Comparison of ENCODE assay signal across 20 cellular contexts in genomic region chr15:38534691-38535090, GRCh38. TPM values are rescaled to one million over a fixed set of nuclear protein-coding genes. Genes with fewer than 3 reads are reported as not detected.
A peak's percentile ranks its signal among the peaks of the same experiment; 100 is the strongest.
DNase-seq lines count a peak whose midpoint lies in the region; ATAC-seq and TF ChIP-seq lines count a peak whose summit lies in the region.
"Had no signal": no experiment of that assay in that cellular context is flagged by ENCODE, and none has a peak within 500 bp of the region (broad histone marks: within the 10 kb centered on the region; RNA-seq: fewer than 3 reads in every experiment).

No MANE protein-coding gene starts in this region.

- peak overlapping the region; percentile 85 to 94 (median 93) for H3K27ac Mint-ChIP-seq in CD4-positive, CD25-positive, alpha-beta regulatory T cell
- peak overlapping the region; percentile 80 for H3K27ac Mint-ChIP-seq in CD4-positive, alpha-beta T cell
- H3K27ac Mint-ChIP-seq in activated T-helper 2 cell treated with anti-CD3 and anti-CD28 coated beads, Interferon-gamma antibody, Interleukin-2, Interleukin-4, amounts not matched to agents 10 μg/mL and 5 μg/mL and 100 μg/mL, durations not matched to agents 14 hours and 24 hours and 36 hours = peak overlapping the region; percentile 78
- peak overlapping the region; percentile 32 to 89 (median 82) for H3K27ac Mint-ChIP-seq in immature natural killer cell

- TF ChIP-seq CTCF in CD4-positive, alpha-beta T cell (IDR thresholded peaks at IDR 0.05) = no peak

- no peak for ATAC-seq in CD4-positive, CD25-positive, alpha-beta regulatory T cell (ENCODE audit: low read depth in 2 of 2)
- ATAC-seq in CD4-positive, alpha-beta T cell (ENCODE audit: poor library complexity) = no peak
- ATAC-seq in HG02588 (IDR thresholded peaks at IDR 0.05; ENCODE audit: unreplicated experiment) = no peak
- no peak for ATAC-seq in HG02973 (IDR thresholded peaks at IDR 0.05; ENCODE audit: unreplicated experiment)

- POLR2A ChIA-PET in CD4-positive, alpha-beta T cell (lab: Charles Lee) = interaction anchor here (1.1 to 1.8 kb wide), 8 partner anchors 13 to 165 kb away, joined by 3 to 8 read pairs (median 4); partner anchors contain the start of gene RASGRP1

- CTCF ChIA-PET in CD4-positive, alpha-beta T cell (lab: Charles Lee) = interaction anchor here (1.0 to 3.6 kb wide), 4 partner anchors 29 to 165 kb away, joined by 3 to 20 read pairs (median 8); partner anchors contain the start of gene RASGRP1

- H3K9me3 Mint-ChIP-seq in CD4-positive, CD25-positive, alpha-beta regulatory T cell = no peaks in the 10 kb centered on the region
- no peaks in the 10 kb centered on the region for H3K9me3 Mint-ChIP-seq in CD4-positive, alpha-beta T cell
- H3K9me3 Mint-ChIP-seq in activated T-helper 2 cell treated with anti-CD3 and anti-CD28 coated beads, Interferon-gamma antibody, Interleukin-2, Interleukin-4, amounts not matched to agents 10 μg/mL and 5 μg/mL and 100 μg/mL, durations not matched to agents 14 hours and 24 hours and 36 hours = no peaks in the 10 kb centered on the region
- H3K9me3 Mint-ChIP-seq in immature natural killer cell = no peaks in the 10 kb centered on the region
- H3K9me3 Mint-ChIP-seq: brain, H9 had no signal

- H3K27me3 ChIP-seq in CD4-positive, CD25-positive, alpha-beta regulatory T cell (ENCODE audit: control insufficient read depth, insufficient read depth, low read length) = no peaks in the 10 kb centered on the region
- no peaks in the 10 kb centered on the region for H3K27me3 ChIP-seq in CD4-positive, alpha-beta T cell (ENCODE audit: control insufficient read depth, insufficient read depth, low read length)
- H3K27me3 ChIP-seq: thyroid gland had no signal

- H3K4me1 Mint-ChIP-seq in CD4-positive, CD25-positive, alpha-beta regulatory T cell = peaks cover 60 to 100% (median 82%) of the 10 kb centered on the region in 4 donors
- peaks cover 99% of the 10 kb centered on the region for H3K4me1 Mint-ChIP-seq in CD4-positive, alpha-beta T cell (ENCODE audit: low read depth)
- peaks cover 92% of the 10 kb centered on the region for H3K4me1 Mint-ChIP-seq in activated T-helper 2 cell treated with anti-CD3 and anti-CD28 coated beads, Interferon-gamma antibody, Interleukin-2, Interleukin-4, amounts not matched to agents 10 μg/mL and 5 μg/mL and 100 μg/mL, durations not matched to agents 14 hours and 24 hours and 36 hours (ENCODE audit: low read depth)
- peaks cover 92 to 100% of the 10 kb centered on the region in 2 donors for H3K4me1 Mint-ChIP-seq in immature natural killer cell

- no peaks in the 10 kb centered on the region for H3K27me3 Mint-ChIP-seq in CD4-positive, CD25-positive, alpha-beta regulatory T cell
- H3K27me3 Mint-ChIP-seq in CD4-positive, alpha-beta T cell = no peaks in the 10 kb centered on the region
- H3K27me3 Mint-ChIP-seq in activated T-helper 2 cell treated with anti-CD3 and anti-CD28 coated beads, Interferon-gamma antibody, Interleukin-2, Interleukin-4, amounts not matched to agents 10 μg/mL and 5 μg/mL and 100 μg/mL, durations not matched to agents 14 hours and 24 hours and 36 hours (ENCODE audit: low read depth) = no peaks in the 10 kb centered on the region
- H3K27me3 Mint-ChIP-seq in immature natural killer cell (ENCODE audit: low read depth in 3 of 3) = no peaks in the 10 kb centered on the region
- H3K27me3 Mint-ChIP-seq: brain had no signal

- peaks cover 48% of the 10 kb centered on the region for H3K36me3 Mint-ChIP-seq in CD4-positive, CD25-positive, alpha-beta regulatory T cell
- H3K36me3 Mint-ChIP-seq in CD4-positive, alpha-beta T cell (ENCODE audit: low read depth) = peaks cover 89% of the 10 kb centered on the region
- peaks cover 87% of the 10 kb centered on the region for H3K36me3 Mint-ChIP-seq in activated T-helper 2 cell treated with anti-CD3 and anti-CD28 coated beads, Interferon-gamma antibody, Interleukin-2, Interleukin-4, amounts not matched to agents 10 μg/mL and 5 μg/mL and 100 μg/mL, durations not matched to agents 14 hours and 24 hours and 36 hours (ENCODE audit: low read depth)
- H3K36me3 Mint-ChIP-seq in immature natural killer cell = peaks cover 3 to 8% (median 5%) of the 10 kb centered on the region in 3 donors
- H3K36me3 Mint-ChIP-seq: brain had no signal

- H3K4me1 ChIP-seq in CD4-positive, CD25-positive, alpha-beta regulatory T cell (ENCODE audit: control insufficient read depth, insufficient read depth, low read length, poor library complexity, severe bottlenecking) = peaks cover 91% of the 10 kb centered on the region

- DNase-seq in CD4-positive, CD25-positive, alpha-beta regulatory T cell = no peak
- no peak for DNase-seq in CD4-positive, alpha-beta T cell
- DNase-seq in activated T-helper 2 cell treated with anti-CD3 and anti-CD28 coated beads, Interferon-gamma antibody, Interleukin-2, Interleukin-4, amounts not matched to agents 10 μg/mL and 5 μg/mL and 100 μg/mL, durations not matched to agents 14 hours and 24 hours and 36 hours (ENCODE audit: low spot score) = no peak
- DNase-seq in immature natural killer cell (no peak), NCI-H2196 (lab: John Stamatoyannopoulos, UW; ENCODE audit: unreplicated experiment) (no peak)
- DNase-seq: activated CD4-positive, CD25-positive, alpha-beta regulatory T cell; DMS79; H9; KG1; kidney glomerular epithelial cell; NCI-H2171; NCI-H526; nucleus accumbens; stimulated activated CD4-positive, alpha-beta T cell treated with anti-CD3 and anti-CD28 coated beads, Interleukin-1b, Interleukin-23, amount 100 ng/mL, for 48 hours; T-helper 9 cell; thyroid gland had no signal

- H3K4me3 ChIP-seq in CD4-positive, CD25-positive, alpha-beta regulatory T cell (ENCODE audit: low read depth, low read length) = peak overlapping the region; percentile 43
- H3K4me3 ChIP-seq: thyroid gland had no signal

- no peaks in the 10 kb centered on the region for H3K9me3 ChIP-seq in CD4-positive, CD25-positive, alpha-beta regulatory T cell (ENCODE audit: control insufficient read depth in 2 of 2, low read length in 2 of 2)
- no peaks in the 10 kb centered on the region for H3K9me3 ChIP-seq in CD4-positive, alpha-beta T cell (ENCODE audit: control insufficient read depth, low read length)
- H3K9me3 ChIP-seq: thyroid gland had no signal

- intact Hi-C loops in CD4-positive, alpha-beta T cell (cut with DNase I, micrococcal nuclease) = loop anchor here in 1 of 2 experiments (10.0 kb wide), 1 partner anchor 50 kb away; no protein-coding TSS in a partner anchor
- intact Hi-C loops in activated T-helper 2 cell treated with anti-CD3 and anti-CD28 coated beads, Interferon-gamma antibody, Interleukin-2, Interleukin-4, amounts not matched to agents 10 μg/mL and 5 μg/mL and 100 μg/mL, durations not matched to agents 14 hours and 24 hours and 36 hours (cut with micrococcal nuclease) = loop anchor here (10.0 kb wide), 1 partner anchor 1090 kb away; no protein-coding TSS in a partner anchor

- H3K27ac ChIP-seq in CD4-positive, CD25-positive, alpha-beta regulatory T cell (ENCODE audit: insufficient read depth, low read length, poor library complexity, severe bottlenecking) = peak overlapping the region; percentile 62
- H3K27ac ChIP-seq in CD4-positive, alpha-beta T cell (ENCODE audit: low read depth, low read length) = peak overlapping the region; percentile 34
- H3K27ac ChIP-seq: thyroid gland had no signal

- peak overlapping the region in 3 of 4 donors; percentile 34 to 78 (median 70) for H3K4me3 Mint-ChIP-seq in CD4-positive, CD25-positive, alpha-beta regulatory T cell
- H3K4me3 Mint-ChIP-seq in CD4-positive, alpha-beta T cell = peak overlapping the region; percentile 62
- no peak overlapping the region for H3K4me3 Mint-ChIP-seq in activated T-helper 2 cell treated with anti-CD3 and anti-CD28 coated beads, Interferon-gamma antibody, Interleukin-2, Interleukin-4, amounts not matched to agents 10 μg/mL and 5 μg/mL and 100 μg/mL, durations not matched to agents 14 hours and 24 hours and 36 hours (ENCODE audit: low read depth)
- H3K4me3 Mint-ChIP-seq in immature natural killer cell = peak overlapping the region in 2 of 5 donors; percentile 2 to 30
- H3K4me3 Mint-ChIP-seq: H9 had no signal

- peaks cover 67% of the 10 kb centered on the region for H3K36me3 ChIP-seq in CD4-positive, CD25-positive, alpha-beta regulatory T cell (ENCODE audit: control insufficient read depth, insufficient read depth, low read length)
- H3K36me3 ChIP-seq: thyroid gland had no signal

RNA-seq across cellular contexts. Expression of gene RASGRP1, which starts 29.9 kb away (rescaled TPM):
- total RNA-seq in CD4-positive, CD25-positive, alpha-beta regulatory T cell = 216 TPM
- polyA plus RNA-seq in CD4-positive, CD25-positive, alpha-beta regulatory T cell = 100 to 1,000 TPM in 1 of 4 donors, 10 to 100 TPM in 3; 74.5 to 108 (median 86.6) TPM
- 10 to 100 TPM; 66.6 to 69.7 TPM for total RNA-seq in CD4-positive, alpha-beta T cell
- total RNA-seq in activated T-helper 2 cell treated with anti-CD3 and anti-CD28 coated beads, Interferon-gamma antibody, Interleukin-2, Interleukin-4, amounts not matched to agents 10 μg/mL and 5 μg/mL and 100 μg/mL, durations not matched to agents 14 hours and 24 hours and 36 hours = 108 and 113 TPM in 2 replicates
- 10 to 100 TPM; 21.9 to 63.9 (median 22.7) TPM for polyA plus RNA-seq in immature natural killer cell
- total RNA-seq: fibroblast of lung had no signal
